9 cellular contexts compared by ENCODE assay signal in genomic region chr19:17205237-17206140, GRCh38. TPM values are rescaled to one million over a fixed set of nuclear protein-coding genes. Genes with fewer than 3 reads are reported as not detected.
DNase-seq lines count a peak whose midpoint lies in the region; ATAC-seq and TF ChIP-seq lines count a peak whose summit lies in the region.
"Had no signal": no experiment of that assay in that cellular context is flagged by ENCODE, and none has a peak within 500 bp of the region (broad histone marks: within the 10 kb centered on the region; RNA-seq: fewer than 3 reads in every experiment).

No MANE protein-coding gene starts in this region.

- CTCF ChIA-PET in T-cell (lab: Charles Lee): no interaction called here

- POLR2A ChIA-PET in T-cell (lab: Charles Lee): no interaction called here

- peak overlapping the region in 7 of 11 experiments; percentile 6 to 34 (median 28); a peak in 8 of 22 replicates for H3K4me2 ChIP-seq in BLaER1 treated with 17β-estradiol and CSF1 and Interleukin-3, amounts not matched to agents 10 nM and 100 nM

- H3K36me3 Mint-ChIP-seq in T-cell: peaks cover 46% of the 10 kb centered on the region
- peaks cover 23 to 35% (median 25%) of the 10 kb centered on the region in 3 donors for H3K36me3 Mint-ChIP-seq in immature natural killer cell
- H3K36me3 Mint-ChIP-seq: natural killer cell treated with Interleukin-12 subunit alpha and Interleukin-12 subunit beta and Interleukin-15 and Interleukin-18, amount 100 ng/mL, for 72 hours had no signal

- H3K4me3 Mint-ChIP-seq in T-cell: no peak overlapping the region
- no peak overlapping the region for H3K4me3 Mint-ChIP-seq in immature natural killer cell
- H3K4me3 Mint-ChIP-seq: natural killer cell treated with Interleukin-12 subunit alpha and Interleukin-12 subunit beta and Interleukin-15 and Interleukin-18, amount 100 ng/mL, for 72 hours had no signal

- H4K20me1 ChIP-seq in BLaER1 treated with 17β-estradiol and CSF1 and Interleukin-3, amounts not matched to agents 10 nM and 100 nM: peaks cover 0 to 72% (median 14%) of the 10 kb centered on the region in 11 experiments; a peak in 15 of 22 replicates

- H3K4me1 ChIP-seq in BLaER1 treated with 17β-estradiol and CSF1 and Interleukin-3, amounts not matched to agents 10 nM and 100 nM: peaks cover 17 to 55% (median 36%) of the 10 kb centered on the region in 10 experiments

- DNase-seq in HFF-Myc (ENCODE audit: extremely low read depth, low read depth): no peak
- peak; percentile 29 to 69 (median 55) for DNase-seq in T-cell
- peak; percentile 70 for DNase-seq in astrocyte of the hippocampus (ENCODE audit: low read depth, low spot score)
- DNase-seq in immature natural killer cell: peak; percentile 31 to 35 (median 32)
- peak; percentile 59 for DNase-seq in stimulated activated CD4-positive, alpha-beta T cell treated with anti-CD3 and anti-CD28 coated beads, Interleukin-1b, Interleukin-23, amount 100 ng/mL, for 48 hours
- DNase-seq in GM19240 (ENCODE audit: insufficient read length, low spot score): no peak

- peak; percentile 62 to 82 (median 75) for ATAC-seq in T-cell (replicated peaks in 1 of 4)
- ATAC-seq in GM19467 (IDR thresholded peaks at IDR 0.05; ENCODE audit: unreplicated experiment): no peak

- H3K27ac Mint-ChIP-seq in T-cell (no peak overlapping the region), immature natural killer cell (no peak overlapping the region)
- H3K27ac Mint-ChIP-seq: natural killer cell treated with Interleukin-12 subunit alpha and Interleukin-12 subunit beta and Interleukin-15 and Interleukin-18, amount 100 ng/mL, for 72 hours had no signal

- H3K4me3 ChIP-seq in BLaER1 treated with 17β-estradiol and CSF1 and Interleukin-3, amounts not matched to agents 10 nM and 100 nM: no peak overlapping the region
- no peak overlapping the region for H3K4me3 ChIP-seq in HFF-Myc (replicated peaks; ENCODE audit: low read depth, low read length)

- H3K4me1 Mint-ChIP-seq in T-cell (peaks cover 0 to 6% (median 0%) of the 10 kb centered on the region in 3 donors), immature natural killer cell (peaks cover 0 to 1% of the 10 kb centered on the region in 2 donors)

- H3K27me3 Mint-ChIP-seq in T-cell: no peaks in the 10 kb centered on the region
- H3K27me3 Mint-ChIP-seq in immature natural killer cell (ENCODE audit: low read depth in 3 of 3): peaks cover 4 to 15% (median 7%) of the 10 kb centered on the region in 3 donors
- H3K27me3 Mint-ChIP-seq: natural killer cell treated with Interleukin-12 subunit alpha and Interleukin-12 subunit beta and Interleukin-15 and Interleukin-18, amount 100 ng/mL, for 72 hours had no signal

- no peaks in the 10 kb centered on the region for H3K27me3 ChIP-seq in BLaER1 treated with 17β-estradiol and CSF1 and Interleukin-3, amounts not matched to agents 10 nM and 100 nM

- no peaks in the 10 kb centered on the region for H3K9me3 Mint-ChIP-seq in T-cell
- no peaks in the 10 kb centered on the region for H3K9me3 Mint-ChIP-seq in immature natural killer cell
- H3K9me3 Mint-ChIP-seq: natural killer cell treated with Interleukin-12 subunit alpha and Interleukin-12 subunit beta and Interleukin-15 and Interleukin-18, amount 100 ng/mL, for 72 hours had no signal

- peaks cover 77 to 99% (median 83%) of the 10 kb centered on the region in 11 experiments for H3K36me3 ChIP-seq in BLaER1 treated with 17β-estradiol and CSF1 and Interleukin-3, amounts not matched to agents 10 nM and 100 nM

- peak; percentile 74 for TF ChIP-seq CTCF in HFF-Myc (IDR thresholded peaks at IDR 0.05; ENCODE audit: low read depth, low read length, missing control alignments)

- H3K27ac ChIP-seq in BLaER1 treated with 17β-estradiol and CSF1 and Interleukin-3, amounts not matched to agents 10 nM and 100 nM: no peak overlapping the region

- peak overlapping the region in 1 of 11 experiments; percentile 31; a peak in 1 of 22 replicates for H3K9ac ChIP-seq in BLaER1 treated with 17β-estradiol and CSF1 and Interleukin-3, amounts not matched to agents 10 nM and 100 nM

- H3K9me3 ChIP-seq in BLaER1 treated with 17β-estradiol and CSF1 and Interleukin-3, amounts not matched to agents 10 nM and 100 nM (replicated peaks in 1 of 11): no peaks in the 10 kb centered on the region

RNA-seq across cellular contexts. Expression of gene USE1, which starts 9.7 kb away (rescaled TPM):
- 10 to 100 TPM; 23.8 to 45.2 (median 38.6) TPM for total RNA-seq in T-cell
- 10 to 100 TPM; 35.4 to 42.0 (median 38.8) TPM for polyA plus RNA-seq in immature natural killer cell

RNA-seq across cellular contexts. Expression of gene OCEL1, which starts 20.5 kb away (rescaled TPM):
- total RNA-seq in T-cell: 10 to 100 TPM; 21.5 to 33.3 (median 23.0) TPM
- 10 to 100 TPM; 31.4 to 51.3 (median 42.3) TPM for polyA plus RNA-seq in immature natural killer cell

RNA-seq across cellular contexts. Expression of gene NR2F6, which starts 40.2 kb away (rescaled TPM):
- total RNA-seq in T-cell: 1 to 10 TPM in 4 of 5 donors, under 1 TPM in 1; 0.55 to 6.4 (median 2.8) TPM
- 1 to 10 TPM in 1 of 3 donors, under 1 TPM in 2; 0.67 to 1.4 (median 0.94) TPM for polyA plus RNA-seq in immature natural killer cell

RNA-seq across cellular contexts. Expression of gene USHBP1, which starts 59.1 kb away (rescaled TPM):
- total RNA-seq in T-cell: under 1 TPM in 4 of 5 donors, not detected in 1; 0.10 to 0.61 (median 0.38) TPM
- not detected for polyA plus RNA-seq in immature natural killer cell
- total RNA-seq: natural killer cell treated with Interleukin-12 subunit alpha and Interleukin-12 subunit beta and Interleukin-15 and Interleukin-18, amount 100 ng/mL, for 72 hours had no signal

Comparison
In these comparisons a context has a peak if more than half of its experiments do, and no peak if none do; other contexts are left out.
1. DNase-seq: peak in T-cell (34 of 34), astrocyte of the hippocampus (single experiment), immature natural killer cell (3 of 3) and stimulated activated CD4-positive, alpha-beta T cell treated with anti-CD3 and anti-CD28 coated beads, Interleukin-1b, Interleukin-23, amount 100 ng/mL, for 48 hours (single experiment); none in HFF-Myc (single experiment) and GM19240 (single experiment).